16 cellular contexts compared by ENCODE assay signal in the genomic region with DNA sequence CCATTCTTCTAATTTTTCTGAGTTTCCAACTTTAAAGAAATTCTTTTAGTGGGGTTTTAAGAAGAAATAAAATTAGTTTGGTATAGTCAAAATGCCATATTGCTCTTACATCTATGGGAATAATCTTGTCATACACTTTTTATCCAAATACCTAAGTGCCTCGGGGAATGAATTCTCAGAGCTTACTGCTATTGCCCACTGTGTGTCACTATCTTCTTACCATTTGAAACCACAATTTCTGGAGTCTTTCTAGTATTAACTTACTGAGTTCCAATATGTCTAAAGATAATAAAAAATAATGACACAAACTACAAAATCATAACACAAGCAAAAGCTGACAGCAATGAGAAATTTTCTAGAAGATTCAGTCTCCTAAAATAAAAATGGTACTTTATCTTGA. TPM values are rescaled to one million over a fixed set of nuclear protein-coding genes. Genes with fewer than 3 reads are reported as not detected.
DNase-seq lines count a peak whose midpoint lies in the region; ATAC-seq and TF ChIP-seq lines count a peak whose summit lies in the region.
"Had no signal": no experiment of that assay in that cellular context is flagged by ENCODE, and none has a peak within 500 bp of the region (broad histone marks: within the 10 kb centered on the region; RNA-seq: fewer than 3 reads in every experiment).

No MANE protein-coding gene starts in this region.

- POLR2A ChIA-PET in SK-N-SH (lab: Yijun Ruan, JAX) (no interaction called here), OCI-LY7 (lab: Charles Lee) (interaction anchor here (0.6 kb wide), 1 partner anchor 63 kb away, joined by 3 read pairs; no protein-coding TSS in a partner anchor)

- CTCF ChIA-PET in SK-N-SH (lab: Yijun Ruan, JAX): interaction anchor here (1.0 to 3.7 kb wide), 4 partner anchors 11 to 138 kb away, joined by 3 to 22 read pairs (median 3); no protein-coding TSS in a partner anchor
- CTCF ChIA-PET in OCI-LY7 (lab: Charles Lee; ENCODE audit: unreplicated experiment): no interaction called here

- TF ChIP-seq CTCF in SK-N-SH (IDR thresholded peaks at IDR 0.05) (peak; percentile 48), OCI-LY7 (conservative IDR thresholded peaks at IDR 0.05; ENCODE audit: low read length) (peak; percentile 49), chondrocyte (IDR thresholded peaks at IDR 0.05) (peak; percentile 68), smooth muscle cell (IDR thresholded peaks at IDR 0.05; ENCODE audit: borderline replicate concordance, insufficient read depth, poor library complexity, severe bottlenecking) (peak; percentile 15), esophagus squamous epithelium (IDR thresholded peaks at IDR 0.05) (no peak)

- H2AFZ ChIP-seq in SK-N-SH (ENCODE audit: low read depth) (no peak overlapping the region), OCI-LY7 (ENCODE audit: low read length) (no peak overlapping the region), smooth muscle cell (ENCODE audit: low read depth) (no peak overlapping the region)

- TF ChIP-seq POLR2A in esophagus squamous epithelium (IDR thresholded peaks at IDR 0.05): no peak

- H3K4me1 ChIP-seq in SK-N-SH (ENCODE audit: control insufficient read depth in 1 of 2, insufficient read depth in 2 of 2, low read depth in 1 of 2, low read length in 1 of 2) (peaks cover 0 to 8% of the 10 kb centered on the region in 2 experiments; a peak in 1 of 4 replicates), OCI-LY7 (ENCODE audit: insufficient read depth, low read length, poor library complexity, severe bottlenecking) (no peaks in the 10 kb centered on the region), smooth muscle cell (ENCODE audit: low read depth) (peaks cover 6% of the 10 kb centered on the region), esophagus squamous epithelium (no peaks in the 10 kb centered on the region)

- intact Hi-C loops in OCI-LY7 (cut with micrococcal nuclease; ENCODE audit: unreplicated experiment): loop anchor here (10.0 kb wide), 1 partner anchor 792 kb away; no protein-coding TSS in a partner anchor
- intact Hi-C loops in esophagus squamous epithelium (cut with DNase I): loop anchor here (10.0 kb wide), 3 partner anchors 142 to 432 kb away; partner anchors contain the start of gene TRABD2A

- no peaks in the 10 kb centered on the region for H3K36me3 ChIP-seq in SK-N-SH (replicated peaks in 1 of 2; ENCODE audit: control insufficient read depth in 1 of 2, insufficient read depth in 2 of 2, low read length in 1 of 2)
- no peaks in the 10 kb centered on the region for H3K36me3 ChIP-seq in OCI-LY7 (ENCODE audit: insufficient read depth, low read length)
- no peaks in the 10 kb centered on the region for H3K36me3 ChIP-seq in smooth muscle cell (ENCODE audit: low read depth)
- no peaks in the 10 kb centered on the region for H3K36me3 ChIP-seq in esophagus squamous epithelium

- ATAC-seq in SK-N-SH treated with all-trans-retinoic acid at 6 μM for 48 hours: no peak

- no peaks in the 10 kb centered on the region for H3K36me3 Mint-ChIP-seq in chondrocyte (ENCODE audit: low read depth)

- no peak for DNase-seq in SK-N-SH
- no peak for DNase-seq in OCI-LY7 (ENCODE audit: low spot score)
- no peak for DNase-seq in chondrocyte (ENCODE audit: low spot score)
- no peak for DNase-seq in smooth muscle cell (lab: John Stamatoyannopoulos, UW; ENCODE audit: unreplicated experiment)
- DNase-seq in esophagus squamous epithelium (lab: John Stamatoyannopoulos, UW): no peak
- DNase-seq in retina: no peak
- DNase-seq in KG1 (lab: John Stamatoyannopoulos, UW): no peak
- DNase-seq: aorta; DMS153; foreskin melanocyte; mesendoderm; NCI-H526; posterior cingulate gyrus; Right ventricle myocardium superior; stimulated activated CD4-positive, alpha-beta T cell treated with anti-CD3 and anti-CD28 coated beads, Interleukin-15, amount 100 ng/mL, for 24 hours had no signal

- H3K4me2 ChIP-seq in SK-N-SH: no peak overlapping the region
- H3K4me2 ChIP-seq in OCI-LY7 (ENCODE audit: low read length): no peak overlapping the region
- H3K4me2 ChIP-seq in smooth muscle cell: no peak overlapping the region

- no peak overlapping the region for H3K27ac Mint-ChIP-seq in chondrocyte (ENCODE audit: unreplicated experiment)

- H3K9me3 ChIP-seq in SK-N-SH (no peaks in the 10 kb centered on the region), OCI-LY7 (ENCODE audit: low read length) (no peaks in the 10 kb centered on the region), smooth muscle cell (replicated peaks; ENCODE audit: low read depth) (no peaks in the 10 kb centered on the region), esophagus squamous epithelium (no peaks in the 10 kb centered on the region)

- WGBS in SK-N-SH (ENCODE audit: low lambda C conversion rate): 61% methylated on average over 1 of the region's 1 CpG
- WGBS in smooth muscle cell (ENCODE audit: low lambda C conversion rate): 78% methylated on average over 1 of the region's 1 CpG
- 54 to 69% methylated on average over 1 of the region's 1 CpG for WGBS in esophagus squamous epithelium, 2 donors

- no peaks in the 10 kb centered on the region for H4K20me1 ChIP-seq in SK-N-SH (ENCODE audit: insufficient read depth)
- H4K20me1 ChIP-seq in OCI-LY7 (ENCODE audit: insufficient read depth, low read length): no peaks in the 10 kb centered on the region
- no peaks in the 10 kb centered on the region for H4K20me1 ChIP-seq in smooth muscle cell (ENCODE audit: low read depth)

- no peak overlapping the region for H3K4me3 Mint-ChIP-seq in chondrocyte (ENCODE audit: unreplicated experiment)

- BruUV-seq in OCI-LY7 (replicated peaks; lab: Mats Ljungman, UMichigan): no TSS peak

- TF ChIP-seq EP300 in SK-N-SH (IDR thresholded peaks at IDR 0.05; ENCODE audit: borderline replicate concordance in 1 of 2, low read depth in 1 of 2, low read length in 1 of 2): no peak

- no peak overlapping the region; a peak in 1 of 4 replicates for H3K27ac ChIP-seq in SK-N-SH (ENCODE audit: low read depth in 2 of 2, low read length in 1 of 2)
- H3K27ac ChIP-seq in OCI-LY7 (ENCODE audit: low read depth, low read length, poor library complexity, severe bottlenecking): no peak overlapping the region
- H3K27ac ChIP-seq in smooth muscle cell (ENCODE audit: low read depth): no peak overlapping the region
- H3K27ac ChIP-seq in esophagus squamous epithelium: no peak overlapping the region

- H3K4me1 Mint-ChIP-seq in chondrocyte (ENCODE audit: low read depth): peaks cover 18% of the 10 kb centered on the region

- H3K27me3 Mint-ChIP-seq in chondrocyte (ENCODE audit: low read depth): no peaks in the 10 kb centered on the region

- H3K79me2 ChIP-seq in SK-N-SH (ENCODE audit: insufficient read depth) (no peaks in the 10 kb centered on the region), OCI-LY7 (ENCODE audit: insufficient read depth, low read depth, low read length) (no peaks in the 10 kb centered on the region), smooth muscle cell (ENCODE audit: low read depth) (no peaks in the 10 kb centered on the region)

- H3K4me3 ChIP-seq in SK-N-SH (ENCODE audit: low read depth in 2 of 2, low read length in 1 of 2): no peak overlapping the region
- no peak overlapping the region for H3K4me3 ChIP-seq in OCI-LY7 (ENCODE audit: low read depth, low read length, poor library complexity, severe bottlenecking)
- no peak overlapping the region for H3K4me3 ChIP-seq in smooth muscle cell
- H3K4me3 ChIP-seq in esophagus squamous epithelium: no peak overlapping the region

- H3K9ac ChIP-seq in SK-N-SH (no peak overlapping the region), smooth muscle cell (ENCODE audit: low read depth) (no peak overlapping the region)

- H3K9me3 Mint-ChIP-seq in chondrocyte (ENCODE audit: low read depth): peaks cover 2% of the 10 kb centered on the region

- TF ChIP-seq RAD21 in SK-N-SH (IDR thresholded peaks at IDR 0.05; ENCODE audit: low read length): 0 out of 2 replicates have a peak, but pooled peaks have one; percentile 10

- peaks cover 10% of the 10 kb centered on the region for H3F3A ChIP-seq in SK-N-SH (replicated peaks; ENCODE audit: insufficient read depth)
- H3F3A ChIP-seq in smooth muscle cell (ENCODE audit: low read depth): no peaks in the 10 kb centered on the region

- no peaks in the 10 kb centered on the region for H3K9me2 ChIP-seq in SK-N-SH
- H3K9me2 ChIP-seq in OCI-LY7 (ENCODE audit: insufficient read depth, low read length): no peaks in the 10 kb centered on the region

- no peaks in the 10 kb centered on the region for H3K27me3 ChIP-seq in SK-N-SH (ENCODE audit: insufficient read depth)
- H3K27me3 ChIP-seq in smooth muscle cell (ENCODE audit: low read depth): no peaks in the 10 kb centered on the region
- no peaks in the 10 kb centered on the region for H3K27me3 ChIP-seq in esophagus squamous epithelium

TF ChIP-seq in SK-N-SH, 30 proteins besides CTCF, POLR2A, EP300 and RAD21 (continues in another document):
- TF ChIP-seq RXRA (IDR thresholded peaks at IDR 0.05; ENCODE audit: borderline replicate concordance, low read depth) (no peak), EZH2phosphoT487 (IDR thresholded peaks at IDR 0.05; ENCODE audit: borderline replicate concordance, low read depth) (no peak)

TF ChIP-seq in SK-N-SH treated with all-trans-retinoic acid at 6 μM for 48 hours, 23 proteins besides CTCF, POLR2A, EP300 and RAD21 (continues in another document):
- TF ChIP-seq SNAI2 (CRISPR knock-in tag; IDR thresholded peaks at IDR 0.05): no peak

RNA-seq across cellular contexts. Expression of gene DNAH6, which starts 23.7 kb away (rescaled TPM):
- polyA plus RNA-seq in SK-N-SH (2012; rRNA removed) (0.03 TPM in 1 of 2 replicates, not detected in the other), smooth muscle cell (0.47 and 0.96 TPM in 2 replicates)
- 0.01 and 0.03 TPM in 2 replicates for polyA plus RNA-seq in SK-N-SH (2012; cell fraction: cytosol; rRNA removed)
- polyA plus RNA-seq in SK-N-SH (2012; cell fraction: nucleus; rRNA removed): 0.01 and 0.04 TPM in 2 replicates
- 0.31 and 0.63 TPM in 2 replicates for total RNA-seq in OCI-LY7 (2014; rRNA removed; shearing (Covaris generic))
- total RNA-seq in OCI-LY7 (2022) (1.6 and 3.4 TPM in 2 replicates), chondrocyte (0.12 TPM in 1 of 3 replicates, not detected in the others), smooth muscle cell (0.27 and 0.72 TPM in 2 replicates), esophagus squamous epithelium (under 1 TPM in 3 of 4 donors, not detected in 1; 0.06 to 0.38 (median 0.13) TPM)

RNA-seq across cellular contexts. Expression of gene SUCLG1, which starts 33.5 kb away (rescaled TPM):
- polyA plus RNA-seq in SK-N-SH (2012; rRNA removed) (32.7 and 39.7 TPM in 2 replicates), smooth muscle cell (77.0 and 81.7 TPM in 2 replicates)
- polyA plus RNA-seq in SK-N-SH (2012; cell fraction: cytosol; rRNA removed): 38.1 and 44.1 TPM in 2 replicates
- polyA plus RNA-seq in SK-N-SH (2012; cell fraction: nucleus; rRNA removed): 27.5 and 31.6 TPM in 2 replicates
- 47.5 and 50.6 TPM in 2 replicates for total RNA-seq in OCI-LY7 (2014; rRNA removed; shearing (Covaris generic))
- total RNA-seq in OCI-LY7 (2022) (62.3 and 66.4 TPM in 2 replicates), chondrocyte (38.3 to 46.0 TPM (median 39.0 TPM) in 3 replicates), smooth muscle cell (63.1 and 63.3 TPM in 2 replicates), esophagus squamous epithelium (10 to 100 TPM; 66.6 to 90.6 (median 78.0) TPM)

Comparison
In these comparisons a context has a peak if more than half of its experiments do, and no peak if none do; other contexts are left out.
1. CTCF ChIP-seq: peak in SK-N-SH (single experiment), OCI-LY7 (single experiment), chondrocyte (single experiment) and smooth muscle cell (single experiment); none in esophagus squamous epithelium (0 of 6).